12 cellular contexts compared by ENCODE assay signal in the genomic region with DNA sequence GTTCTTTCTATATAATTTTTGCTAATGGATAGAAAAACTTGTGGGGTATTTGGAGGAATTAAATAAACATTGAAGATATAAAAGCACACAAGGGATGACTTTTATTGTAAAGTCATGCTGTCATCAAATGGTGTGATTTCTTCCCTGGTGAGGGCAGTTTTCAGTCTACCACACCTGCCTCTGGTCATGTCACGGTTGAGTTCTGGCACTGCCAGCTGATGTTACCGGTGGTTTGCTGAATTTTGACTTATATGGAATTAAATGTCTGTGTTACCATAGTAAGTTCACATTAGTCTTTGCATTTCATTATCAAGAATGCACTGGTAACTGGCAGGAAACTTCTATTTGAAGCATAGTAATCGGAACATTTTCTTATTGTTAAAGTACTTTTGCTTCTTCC.
"Had no signal": no experiment of that assay in that cellular context is flagged by ENCODE, and none has a peak within 500 bp of the region (broad histone marks: within the 10 kb centered on the region; RNA-seq: fewer than 3 reads in every experiment).

No MANE protein-coding gene starts in this region.

- H3K36me3 ChIP-seq: ovary, right lobe of liver, thoracic aorta had no signal

- H3K36me3 Mint-ChIP-seq: immature natural killer cell, T-cell had no signal

- H3K4me3 Mint-ChIP-seq: immature natural killer cell had no signal

- H3K27me3 ChIP-seq: foreskin keratinocyte, ovary, right lobe of liver had no signal

- H3K9me3 Mint-ChIP-seq: immature natural killer cell, T-cell had no signal

- ATAC-seq: activated CD4-positive, CD25-positive, alpha-beta regulatory T cell treated with anti-CD3 and anti-CD28 coated beads, Interleukin-2, amount 50 U/mL, for 24 hours; foreskin keratinocyte; T-cell had no signal

- H3K27me3 Mint-ChIP-seq: T-cell had no signal

- H3K4me3 ChIP-seq: ovary, right lobe of liver, smooth muscle cell had no signal

- H3K9me3 ChIP-seq: ovary, right lobe of liver, thoracic aorta had no signal

- DNase-seq: activated CD4-positive, alpha-beta T cell treated with anti-CD3 and anti-CD28 coated beads, Interleukin-2, amount 50 U/mL, for 4 hours; activated naive CD4-positive, alpha-beta T cell treated with anti-CD3 and anti-CD28 coated beads, Interleukin-2, amount 50 U/mL, for 16 hours; activated T-cell treated with anti-CD3 and anti-CD28 coated beads for 4 hours; foreskin keratinocyte; immature natural killer cell; ovary; right lobe of liver; T-cell; T-helper 9 cell had no signal

- H3K4me1 ChIP-seq: right lobe of liver had no signal

- H3K27ac ChIP-seq: foreskin keratinocyte, ovary, right lobe of liver, thoracic aorta had no signal
